8 cellular contexts compared by ENCODE assay signal in genomic region chr3:108125550-108126071, GRCh38. TPM values are rescaled to one million over a fixed set of nuclear protein-coding genes. Genes with fewer than 3 reads are reported as not detected.
A peak's percentile ranks its signal among the peaks of the same experiment; 100 is the strongest.
DNase-seq lines count a peak whose midpoint lies in the region; ATAC-seq, FAIRE-seq and TF ChIP-seq lines count a peak whose summit lies in the region.

No MANE protein-coding gene starts in this region.

- TF ChIP-seq EP300 in neural cell (conservative IDR thresholded peaks at IDR 0.05; ENCODE audit: poor library complexity, severe bottlenecking) = peak; percentile 45

- no peaks in the 10 kb centered on the region for H3K27me3 ChIP-seq in neural cell (ENCODE audit: insufficient read depth, low read depth, low read length)

- H2AFZ ChIP-seq in neural cell (ENCODE audit: low read depth, low read length) = no peak overlapping the region

- H3K4me3 ChIP-seq in neural cell (ENCODE audit: low read length) = peak overlapping the region; percentile 23

- no peaks in the 10 kb centered on the region for H3K79me2 ChIP-seq in neural cell (replicated peaks; ENCODE audit: insufficient read depth, low read length)

- TF ChIP-seq RAD21 in neural cell (conservative IDR thresholded peaks at IDR 0.05) = peak; percentile 8

- H3K27ac ChIP-seq in neural cell (ENCODE audit: low read length) = peak overlapping the region; percentile 66

- TF ChIP-seq CTCF in neural cell (IDR thresholded peaks at IDR 0.05; ENCODE audit: poor library complexity, severe bottlenecking) = no peak

- no peaks in the 10 kb centered on the region for H3K9me2 ChIP-seq in neural cell (ENCODE audit: insufficient read depth, low read length)

- TF ChIP-seq POLR2A in H54 (IDR thresholded peaks at IDR 0.05; ENCODE audit: low read depth, low read length) = no peak

- FAIRE-seq in H54 (lab: Jason Lieb, UNC) = no peak

- no peak overlapping the region for H3K9ac ChIP-seq in neural cell (ENCODE audit: low read length)

- H3F3A ChIP-seq in neural cell (ENCODE audit: insufficient read depth, low read length, poor library complexity, severe bottlenecking) = no peaks in the 10 kb centered on the region

- DNase-seq in NCI-H2107 treated with DMSO at 0.1 percent for 48 hours (lab: John Stamatoyannopoulos, UW; ENCODE audit: unreplicated experiment) (peak; percentile 97), NK-92 (lab: John Stamatoyannopoulos, UW; ENCODE audit: unreplicated experiment) (no peak), H54 (ENCODE audit: insufficient read length, low spot score) (no peak), nucleus accumbens (lab: John Stamatoyannopoulos, UW) (no peak)
- peak; percentile 51 for DNase-seq in activated CD8-positive, alpha-beta memory T cell treated with anti-CD3 and anti-CD28 coated beads, Interleukin-2, amount 50 U/mL, for 4 hours

- no peak overlapping the region for H3K4me2 ChIP-seq in neural cell (ENCODE audit: low read length)

- no peaks in the 10 kb centered on the region for H3K36me3 ChIP-seq in neural cell (ENCODE audit: insufficient read depth, low read length)

- no peaks in the 10 kb centered on the region for H3K9me3 ChIP-seq in neural cell (ENCODE audit: low read length)

- no peaks in the 10 kb centered on the region for H4K20me1 ChIP-seq in neural cell (ENCODE audit: insufficient read depth)

- peak; percentile 49 for ATAC-seq in GM18861 (IDR thresholded peaks at IDR 0.05; ENCODE audit: unreplicated experiment)
- peak; percentile 38 for ATAC-seq in HG02870 (IDR thresholded peaks at IDR 0.05; ENCODE audit: unreplicated experiment)

TF ChIP-seq in neural cell, 6 proteins besides CTCF, POLR2A, EP300 and RAD21:
- no peak for TF ChIP-seq EZH2 (IDR thresholded peaks at IDR 0.05; ENCODE audit: borderline replicate concordance, insufficient read depth, low read length, poor library complexity, severe bottlenecking)
- no peak for TF ChIP-seq REST (IDR thresholded peaks at IDR 0.05; ENCODE audit: borderline replicate concordance)
- TF ChIP-seq POLR2AphosphoS5 (IDR thresholded peaks at IDR 0.05) = peak; percentile 25

RNA-seq across cellular contexts. Expression of gene CD47, which starts 34.8 kb away (rescaled TPM):
- 119 and 128 TPM in 2 replicates for polyA plus RNA-seq in neural cell
- polyA minus RNA-seq in neural cell = 158 and 200 TPM in 2 replicates

Comparison
In these comparisons a context has a peak if more than half of its experiments do, and no peak if none do; other contexts are left out.
1. DNase-seq: peak in NCI-H2107 treated with DMSO at 0.1 percent for 48 hours (single experiment) and activated CD8-positive, alpha-beta memory T cell treated with anti-CD3 and anti-CD28 coated beads, Interleukin-2, amount 50 U/mL, for 4 hours (single experiment); none in NK-92 (single experiment), H54 (single experiment) and nucleus accumbens (0 of 56).